Comparison of ENCODE assay signal across 1 cellular context in the genomic region with DNA sequence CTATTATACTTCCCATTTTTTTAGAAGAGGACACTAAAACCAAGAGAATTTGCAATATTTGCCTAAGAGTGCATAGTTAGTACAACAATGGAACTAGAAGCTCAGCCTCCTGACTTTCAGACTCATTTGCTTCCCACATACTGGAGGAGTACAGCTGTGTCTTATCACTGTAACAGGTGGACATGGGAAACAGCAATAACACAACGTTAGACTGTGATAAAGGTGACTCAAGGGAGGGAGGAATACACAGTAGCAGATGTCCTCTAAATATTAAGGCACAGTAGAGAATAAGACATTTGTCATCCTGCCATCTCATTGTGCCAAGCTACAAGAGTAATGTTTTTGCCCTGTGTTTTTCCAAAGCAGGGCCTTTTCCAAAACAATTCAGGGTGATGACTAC.
A peak's percentile ranks its signal among the peaks of the same experiment; 100 is the strongest.
TF ChIP-seq lines count a peak whose summit lies in the region.

No MANE protein-coding gene starts in this region.

TF ChIP-seq in K562, 482 proteins besides CTCF, POLR2A, EP300 and RAD21 (continued from another document and continues in another):
- TF ChIP-seq ZNF740 (CRISPR knock-in tag; IDR thresholded peaks at IDR 0.05) (no peak), ZNF740 (tag; IDR thresholded peaks at IDR 0.05) (no peak), HMBOX1 (IDR thresholded peaks at IDR 0.05) (peak; percentile 54; the same call in 1 of the 2 replicates), SIX5 (IDR thresholded peaks at IDR 0.05; ENCODE audit: borderline replicate concordance in 1 of 2, insufficient read depth in 1 of 2, low read depth in 1 of 2, low read length in 2 of 2) (no peak), POLR2G (IDR thresholded peaks at IDR 0.05; ENCODE audit: low read depth, low read length) (no peak), MAZ (CRISPR knock-in tag; conservative IDR thresholded peaks at IDR 0.05 in 1 of 2, IDR thresholded peaks at IDR 0.05 in 1 of 2) (no peak; a peak in 1 of 4 replicates), SP2 (IDR thresholded peaks at IDR 0.05; ENCODE audit: extremely low read depth, low read depth, low read length, poor library complexity, severe bottlenecking) (no peak), ZNF133 (CRISPR knock-in tag; IDR thresholded peaks at IDR 0.05) (no peak), FOXK2 (conservative IDR thresholded peaks at IDR 0.05 in 1 of 2, IDR thresholded peaks at IDR 0.05 in 1 of 2; ENCODE audit: low read depth in 2 of 2) (peak; percentile 48 to 77; a peak in 3 of 4 replicates), SRSF9 (IDR thresholded peaks at IDR 0.05; ENCODE audit: borderline replicate concordance, low read depth, low read length) (no peak), ETS2 (tag; IDR thresholded peaks at IDR 0.05; ENCODE audit: borderline replicate concordance, poor library complexity, severe bottlenecking) (no peak), ZNF263 (CRISPR knock-in tag; IDR thresholded peaks at IDR 0.05; ENCODE audit: borderline replicate concordance) (no peak; the same call in 1 of the 2 replicates), ZSCAN32 (CRISPR knock-in tag; IDR thresholded peaks at IDR 0.05) (no peak), PCBP2 (IDR thresholded peaks at IDR 0.05; ENCODE audit: low read depth, low read length, poor library complexity, severe bottlenecking) (no peak), SREBF1 (IDR thresholded peaks at IDR 0.05; ENCODE audit: borderline replicate concordance, low read depth, low read length) (no peak), MAFG (tag; conservative IDR thresholded peaks at IDR 0.05) (no peak), MBD2 (IDR thresholded peaks at IDR 0.05; ENCODE audit: borderline replicate concordance, low read depth) (peak; percentile 73; the same call in 1 of the 2 replicates), ZBTB7A (IDR thresholded peaks at IDR 0.05; ENCODE audit: borderline replicate concordance, control insufficient read depth, low read depth, low read length) (no peak), PYGO2 (tag; IDR thresholded peaks at IDR 0.05) (no peak), SMAD1 (IDR thresholded peaks at IDR 0.05; ENCODE audit: low read depth, low read length, partially characterized antibody) (no peak), HMGXB4 (CRISPR knock-in tag; IDR thresholded peaks at IDR 0.05) (no peak), C11orf30 (IDR thresholded peaks at IDR 0.05; ENCODE audit: low read depth) (no peak), CC2D1A (IDR thresholded peaks at IDR 0.05) (peak; percentile 88; the same call in 1 of the 2 replicates), KDM4B (IDR thresholded peaks at IDR 0.05; ENCODE audit: borderline replicate concordance in 2 of 2, low read depth in 1 of 2) (no peak), E2F8 (IDR thresholded peaks at IDR 0.05; ENCODE audit: low read depth, partially characterized antibody) (no peak), SNIP1 (IDR thresholded peaks at IDR 0.05; ENCODE audit: low read depth) (no peak), ZNF766 (CRISPR knock-in tag; conservative IDR thresholded peaks at IDR 0.05) (0 out of 2 replicates have a peak, but pooled peaks have one; percentile 45), MLX (CRISPR knock-in tag; conservative IDR thresholded peaks at IDR 0.05) (no peak), CEBPG (CRISPR knock-in tag; IDR thresholded peaks at IDR 0.05) (no peak), CEBPG (tag; conservative IDR thresholded peaks at IDR 0.05 in 1 of 2, IDR thresholded peaks at IDR 0.05 in 1 of 2) (no peak), SMARCA4 (IDR thresholded peaks at IDR 0.05) (peak; percentile 96), ATF1 (CRISPR knock-in tag; IDR thresholded peaks at IDR 0.05) (no peak), ATF1 (tag; IDR thresholded peaks at IDR 0.05) (no peak), TSC22D4 (tag; IDR thresholded peaks at IDR 0.05) (no peak), ZNF668 (CRISPR knock-in tag; IDR thresholded peaks at IDR 0.05) (no peak), CREBBP (IDR thresholded peaks at IDR 0.05; ENCODE audit: low read depth, low read length) (no peak), ZNF3 (CRISPR knock-in tag; IDR thresholded peaks at IDR 0.05) (no peak)
- TF ChIP-seq, protein P1, sequence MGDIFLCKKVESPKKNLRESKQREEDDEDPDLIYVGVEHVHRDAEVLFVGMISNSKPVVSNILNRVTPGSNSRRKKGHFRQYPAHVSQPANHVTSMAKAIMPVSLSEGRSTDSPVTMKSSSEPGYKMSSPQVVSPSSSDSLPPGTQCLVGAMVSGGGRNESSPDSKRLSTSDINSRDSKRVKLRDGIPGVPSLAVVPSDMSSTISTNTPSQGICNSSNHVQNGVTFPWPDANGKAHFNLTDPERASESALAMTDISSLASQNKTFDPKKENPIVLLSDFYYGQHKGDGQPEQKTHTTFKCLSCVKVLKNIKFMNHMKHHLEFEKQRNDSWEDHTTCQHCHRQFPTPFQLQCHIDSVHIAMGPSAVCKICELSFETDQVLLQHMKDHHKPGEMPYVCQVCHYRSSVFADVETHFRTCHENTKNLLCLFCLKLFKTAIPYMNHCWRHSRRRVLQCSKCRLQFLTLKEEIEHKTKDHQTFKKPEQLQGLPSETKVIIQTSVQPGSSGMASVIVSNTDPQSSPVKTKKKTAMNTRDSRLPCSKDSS (IDR thresholded peaks at IDR 0.05; ENCODE audit: low read depth, partially characterized antibody), result no peak
- TF ChIP-seq, protein P2, sequence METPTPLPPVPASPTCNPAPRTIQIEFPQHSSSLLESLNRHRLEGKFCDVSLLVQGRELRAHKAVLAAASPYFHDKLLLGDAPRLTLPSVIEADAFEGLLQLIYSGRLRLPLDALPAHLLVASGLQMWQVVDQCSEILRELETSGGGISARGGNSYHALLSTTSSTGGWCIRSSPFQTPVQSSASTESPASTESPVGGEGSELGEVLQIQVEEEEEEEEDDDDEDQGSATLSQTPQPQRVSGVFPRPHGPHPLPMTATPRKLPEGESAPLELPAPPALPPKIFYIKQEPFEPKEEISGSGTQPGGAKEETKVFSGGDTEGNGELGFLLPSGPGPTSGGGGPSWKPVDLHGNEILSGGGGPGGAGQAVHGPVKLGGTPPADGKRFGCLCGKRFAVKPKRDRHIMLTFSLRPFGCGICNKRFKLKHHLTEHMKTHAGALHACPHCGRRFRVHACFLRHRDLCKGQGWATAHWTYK (CRISPR knock-in tag; IDR thresholded peaks at IDR 0.05), result no peak
- TF ChIP-seq, protein P3, sequence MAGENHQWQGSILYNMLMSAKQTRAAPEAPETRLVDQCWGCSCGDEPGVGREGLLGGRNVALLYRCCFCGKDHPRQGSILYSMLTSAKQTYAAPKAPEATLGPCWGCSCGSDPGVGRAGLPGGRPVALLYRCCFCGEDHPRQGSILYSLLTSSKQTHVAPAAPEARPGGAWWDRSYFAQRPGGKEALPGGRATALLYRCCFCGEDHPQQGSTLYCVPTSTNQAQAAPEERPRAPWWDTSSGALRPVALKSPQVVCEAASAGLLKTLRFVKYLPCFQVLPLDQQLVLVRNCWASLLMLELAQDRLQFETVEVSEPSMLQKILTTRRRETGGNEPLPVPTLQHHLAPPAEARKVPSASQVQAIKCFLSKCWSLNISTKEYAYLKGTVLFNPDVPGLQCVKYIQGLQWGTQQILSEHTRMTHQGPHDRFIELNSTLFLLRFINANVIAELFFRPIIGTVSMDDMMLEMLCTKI (IDR thresholded peaks at IDR 0.05; ENCODE audit: partially characterized antibody), result no peak
- TF ChIP-seq, protein P4, sequence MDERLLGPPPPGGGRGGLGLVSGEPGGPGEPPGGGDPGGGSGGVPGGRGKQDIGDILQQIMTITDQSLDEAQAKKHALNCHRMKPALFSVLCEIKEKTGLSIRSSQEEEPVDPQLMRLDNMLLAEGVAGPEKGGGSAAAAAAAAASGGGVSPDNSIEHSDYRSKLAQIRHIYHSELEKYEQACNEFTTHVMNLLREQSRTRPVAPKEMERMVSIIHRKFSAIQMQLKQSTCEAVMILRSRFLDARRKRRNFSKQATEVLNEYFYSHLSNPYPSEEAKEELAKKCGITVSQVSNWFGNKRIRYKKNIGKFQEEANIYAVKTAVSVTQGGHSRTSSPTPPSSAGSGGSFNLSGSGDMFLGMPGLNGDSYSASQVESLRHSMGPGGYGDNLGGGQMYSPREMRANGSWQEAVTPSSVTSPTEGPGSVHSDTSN (CRISPR knock-in tag; IDR thresholded peaks at IDR 0.05; ENCODE audit: low read depth), result no peak
- TF ChIP-seq, protein P4 (tag; conservative IDR thresholded peaks at IDR 0.05; ENCODE audit: low read depth), result peak; percentile 86
- TF ChIP-seq, protein P5, sequence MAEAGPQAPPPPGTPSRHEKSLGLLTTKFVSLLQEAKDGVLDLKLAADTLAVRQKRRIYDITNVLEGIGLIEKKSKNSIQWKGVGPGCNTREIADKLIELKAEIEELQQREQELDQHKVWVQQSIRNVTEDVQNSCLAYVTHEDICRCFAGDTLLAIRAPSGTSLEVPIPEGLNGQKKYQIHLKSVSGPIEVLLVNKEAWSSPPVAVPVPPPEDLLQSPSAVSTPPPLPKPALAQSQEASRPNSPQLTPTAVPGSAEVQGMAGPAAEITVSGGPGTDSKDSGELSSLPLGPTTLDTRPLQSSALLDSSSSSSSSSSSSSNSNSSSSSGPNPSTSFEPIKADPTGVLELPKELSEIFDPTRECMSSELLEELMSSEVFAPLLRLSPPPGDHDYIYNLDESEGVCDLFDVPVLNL (CRISPR knock-in tag; IDR thresholded peaks at IDR 0.05; ENCODE audit: low read depth), result no peak
- TF ChIP-seq, protein P6, sequence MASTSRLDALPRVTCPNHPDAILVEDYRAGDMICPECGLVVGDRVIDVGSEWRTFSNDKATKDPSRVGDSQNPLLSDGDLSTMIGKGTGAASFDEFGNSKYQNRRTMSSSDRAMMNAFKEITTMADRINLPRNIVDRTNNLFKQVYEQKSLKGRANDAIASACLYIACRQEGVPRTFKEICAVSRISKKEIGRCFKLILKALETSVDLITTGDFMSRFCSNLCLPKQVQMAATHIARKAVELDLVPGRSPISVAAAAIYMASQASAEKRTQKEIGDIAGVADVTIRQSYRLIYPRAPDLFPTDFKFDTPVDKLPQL (IDR thresholded peaks at IDR 0.05; ENCODE audit: extremely low read depth, insufficient read length), result no peak
